In genomic region chr15:81160312-81161214, GRCh38 we compare ENCODE assay signal across 10 cellular contexts. TPM values are rescaled to one million over a fixed set of nuclear protein-coding genes. Genes with fewer than 3 reads are reported as not detected.
DNase-seq lines count a peak whose midpoint lies in the region; ATAC-seq and TF ChIP-seq lines count a peak whose summit lies in the region.
"Had no signal": no experiment of that assay in that cellular context is flagged by ENCODE, and none has a peak within 500 bp of the region (broad histone marks: within the 10 kb centered on the region; RNA-seq: fewer than 3 reads in every experiment).

No MANE protein-coding gene starts in this region.

- H3K4me1 ChIP-seq in hepatocyte (ENCODE audit: insufficient read depth) (peaks cover 7% of the 10 kb centered on the region), vagina (peaks cover 32% of the 10 kb centered on the region)

- DNase-seq in Right ventricle myocardium inferior (ENCODE audit: missing footprints) (peak; percentile 84), cardiac septum (ENCODE audit: low spot score) (no peak), amniotic epithelial cell (ENCODE audit: low read depth) (peak; percentile 78), hepatocyte (ENCODE audit: low spot score) (peak; percentile 72), vagina (ENCODE audit: extremely low spot score in 2 of 2) (no peak)
- no peak for DNase-seq in central memory CD4-positive, alpha-beta T cell
- DNase-seq in activated CD8-positive, alpha-beta memory T cell treated with anti-CD3 and anti-CD28 coated beads, Interleukin-2, amount 50 U/mL, for 4 hours = no peak
- DNase-seq: midbrain had no signal

- H3K27ac ChIP-seq in hepatocyte (peak overlapping the region; percentile 74), vagina (peak overlapping the region; percentile 69)

- H2AFZ ChIP-seq in hepatocyte = no peak overlapping the region

- ATAC-seq in Right ventricle myocardium inferior = peak; percentile 93
- no peak for ATAC-seq in HG02610 (IDR thresholded peaks at IDR 0.05; ENCODE audit: unreplicated experiment)

- H3K4me3 ChIP-seq in hepatocyte (no peak overlapping the region), vagina (no peak overlapping the region)

- H3K27me3 ChIP-seq in hepatocyte (no peaks in the 10 kb centered on the region), vagina (no peaks in the 10 kb centered on the region)

- H3K9me3 ChIP-seq in hepatocyte (ENCODE audit: low read depth) (no peaks in the 10 kb centered on the region), vagina (no peaks in the 10 kb centered on the region)

- intact Hi-C loops in Right ventricle myocardium inferior (cut with DNase I) (no loop called here), cardiac septum (cut with DNase I) (loop anchor here (2.0 kb wide), 1 partner anchor 64 kb away; no protein-coding TSS in a partner anchor), vagina (cut with DNase I) (loop anchor here (5.0 kb wide), 1 partner anchor 107 kb away; no protein-coding TSS in a partner anchor)

- no peaks in the 10 kb centered on the region for H3K9me2 ChIP-seq in hepatocyte (replicated peaks; ENCODE audit: insufficient read depth)

- H4K20me1 ChIP-seq in hepatocyte (ENCODE audit: insufficient read depth, poor library complexity, severe bottlenecking) = no peaks in the 10 kb centered on the region

- no peak overlapping the region for H3K4me2 ChIP-seq in hepatocyte

- WGBS in hepatocyte (ENCODE audit: low lambda C conversion rate, missing lambda C conversion rate) = 69% methylated on average over 11 of the region's 11 CpGs

- no peak for TF ChIP-seq CTCF in hepatocyte (IDR thresholded peaks at IDR 0.05; ENCODE audit: poor library complexity)
- TF ChIP-seq CTCF in vagina (IDR thresholded peaks at IDR 0.05) = no peak

- H3K36me3 ChIP-seq in hepatocyte (replicated peaks; ENCODE audit: insufficient read depth, low read depth) (no peaks in the 10 kb centered on the region), vagina (no peaks in the 10 kb centered on the region)

- no peak for TF ChIP-seq POLR2A in vagina (IDR thresholded peaks at IDR 0.05)

- no peaks in the 10 kb centered on the region for H3K79me2 ChIP-seq in hepatocyte

RNA-seq across cellular contexts. Expression of gene CFAP161, which starts 26.5 kb away (rescaled TPM):
- total RNA-seq in Right ventricle myocardium inferior = 0.38 TPM
- 1.7 TPM for total RNA-seq in cardiac septum
- 0.32 TPM in 1 of 2 replicates, not detected in the other for total RNA-seq in hepatocyte
- polyA plus RNA-seq in hepatocyte = 0.81 TPM in 1 of 2 replicates, not detected in the other
- total RNA-seq in vagina = 8.6 TPM

RNA-seq across cellular contexts. Expression of gene IL16, which starts 36.1 kb away (rescaled TPM):
- 3.7 TPM for total RNA-seq in Right ventricle myocardium inferior
- total RNA-seq in cardiac septum = 2.5 TPM
- total RNA-seq in hepatocyte = 1.1 and 3.3 TPM in 2 replicates
- polyA plus RNA-seq in hepatocyte = 0.92 and 2.4 TPM in 2 replicates
- total RNA-seq in vagina = 19.9 TPM
- total RNA-seq: HT-29 had no signal

Comparison
In these comparisons a context has a peak if more than half of its experiments do, and no peak if none do; other contexts are left out.
1. DNase-seq: peak in Right ventricle myocardium inferior (single experiment), amniotic epithelial cell (single experiment) and hepatocyte (single experiment); none in cardiac septum (single experiment), vagina (0 of 2), central memory CD4-positive, alpha-beta T cell (single experiment) and activated CD8-positive, alpha-beta memory T cell treated with anti-CD3 and anti-CD28 coated beads, Interleukin-2, amount 50 U/mL, for 4 hours (single experiment).